ENCODE assay signal across 22 cellular contexts in genomic region chr12:13383379-13383778, GRCh38.
A peak's percentile ranks its signal among the peaks of the same experiment; 100 is the strongest.
DNase-seq lines count a peak whose midpoint lies in the region; ATAC-seq, FAIRE-seq and TF ChIP-seq lines count a peak whose summit lies in the region.
"Had no signal": no experiment of that assay in that cellular context is flagged by ENCODE, and none has a peak within 500 bp of the region (broad histone marks: within the 10 kb centered on the region; RNA-seq: fewer than 3 reads in every experiment).

No MANE protein-coding gene starts in this region.

- H3K9me3 ChIP-seq in HEK293 (ENCODE audit: control insufficient read depth, insufficient read depth, low read depth, low read length) = no peaks in the 10 kb centered on the region
- no peaks in the 10 kb centered on the region for H3K9me3 ChIP-seq in RWPE2 (ENCODE audit: severe bottlenecking)
- no peaks in the 10 kb centered on the region for H3K9me3 ChIP-seq in keratinocyte (ENCODE audit: control insufficient read depth, low read depth, low read length)
- H3K9me3 ChIP-seq in stomach = no peaks in the 10 kb centered on the region
- H3K9me3 ChIP-seq: spleen had no signal

- DNase-seq in RWPE2 (ENCODE audit: low spot score) = no peak
- peak; percentile 9 for DNase-seq in keratinocyte (ENCODE audit: low read depth, low spot score)
- peak; percentile 51 for DNase-seq in stomach
- DNase-seq in activated CD4-positive, alpha-beta T cell treated with anti-CD3 and anti-CD28 coated beads for 4 hours = no peak
- no peak for DNase-seq in urothelium cell line (ENCODE audit: low spot score)
- no peak for DNase-seq in activated T-cell treated with anti-CD3 and anti-CD28 coated beads, Interleukin-2, amount 50 U/mL, for 4 hours
- DNase-seq: activated CD4-positive, alpha-beta memory T cell treated with anti-CD3 and anti-CD28 coated beads, Interleukin-2, amount 10 ng/mL, durations not matched to agents 7 days and 5 days; activated naive CD4-positive, alpha-beta T cell treated with anti-CD3 and anti-CD28 coated beads for 36 hours; activated T-cell treated with anti-CD3 and anti-CD28 coated beads, Interleukin-2, amount 50 U/mL, for 1 hour; anterior cingulate cortex; effector memory CD8-positive, alpha-beta T cell; GOT3; kidney; NCI-H1417 treated with DMSO at 0.1 percent for 48 hours; NCI-H2171 treated with DMSO at 0.1 percent for 48 hours; NCI-H774; spleen; T-helper 2 cell had no signal

- no peak for TF ChIP-seq EP300 in stomach (IDR thresholded peaks at IDR 0.05)

- H3K27me3 ChIP-seq in RWPE2 (ENCODE audit: insufficient read depth, poor library complexity, severe bottlenecking) (no peaks in the 10 kb centered on the region), keratinocyte (ENCODE audit: control insufficient read depth, extremely low read depth, insufficient read depth, low read length) (no peaks in the 10 kb centered on the region), stomach (no peaks in the 10 kb centered on the region)

- intact Hi-C loops in stomach (cut with DNase I; ENCODE audit: low total_unique reads) = no loop called here

- dilution Hi-C loops in keratinocyte (cut with MboI; ENCODE audit: extremely low pct_ligation_motif_present, low sequenced_read_pairs) = no loop called here

- H3K79me2 ChIP-seq in keratinocyte (ENCODE audit: control insufficient read depth, insufficient read depth, low read length) = no peaks in the 10 kb centered on the region

- H3K9me3 Mint-ChIP-seq in activated T-cell treated with anti-CD3 and anti-CD28 coated beads, Interleukin-2, amount 50 U/mL, for 4 hours = no peaks in the 10 kb centered on the region
- H3K9me3 Mint-ChIP-seq: activated CD4-positive, alpha-beta memory T cell treated with anti-CD3 and anti-CD28 coated beads, Interleukin-2, amount 10 ng/mL, durations not matched to agents 7 days and 5 days; activated naive CD4-positive, alpha-beta T cell treated with anti-CD3 and anti-CD28 coated beads for 36 hours; central memory CD8-positive, alpha-beta T cell; effector memory CD8-positive, alpha-beta T cell had no signal

- TF ChIP-seq CTCF in HEK293 (tag by site-specific recombination; IDR thresholded peaks at IDR 0.05) (no peak), RWPE2 (IDR thresholded peaks at IDR 0.05; ENCODE audit: poor library complexity, severe bottlenecking) (no peak), keratinocyte (optimal IDR thresholded peaks at IDR 0.05 in 1 of 3, IDR thresholded peaks at IDR 0.05 in 1 of 3, conservative IDR thresholded peaks at IDR 0.05 in 1 of 3; ENCODE audit: extremely low read depth in 1 of 3, insufficient read depth in 2 of 3, low read length in 3 of 3) (no peak), stomach (IDR thresholded peaks at IDR 0.05) (no peak)

- H3K27me3 Mint-ChIP-seq in activated T-cell treated with anti-CD3 and anti-CD28 coated beads, Interleukin-2, amount 50 U/mL, for 4 hours (ENCODE audit: low read depth) = peaks cover 3% of the 10 kb centered on the region

- no peaks in the 10 kb centered on the region for H3K36me3 ChIP-seq in HEK293 (ENCODE audit: control insufficient read depth in 2 of 2, insufficient read depth in 1 of 2, low read length in 2 of 2)
- no peaks in the 10 kb centered on the region for H3K36me3 ChIP-seq in RWPE2 (ENCODE audit: low read depth)
- no peaks in the 10 kb centered on the region for H3K36me3 ChIP-seq in keratinocyte (ENCODE audit: control insufficient read depth in 2 of 2, extremely low read depth in 1 of 2, insufficient read depth in 2 of 2, low read length in 2 of 2)
- H3K36me3 ChIP-seq in stomach = no peaks in the 10 kb centered on the region
- H3K36me3 ChIP-seq: spleen had no signal

- no peaks in the 10 kb centered on the region for H4K20me1 ChIP-seq in keratinocyte (ENCODE audit: control insufficient read depth, extremely low read depth, insufficient read depth, low read length)

- WGBS in stomach, 5 donors = 46 to 65% (median 48%) methylated on average over 3 of the region's 3 CpGs

- no peak for TF ChIP-seq POLR2A in stomach (IDR thresholded peaks at IDR 0.05)

- no peaks in the 10 kb centered on the region for H3K9me1 ChIP-seq in keratinocyte (ENCODE audit: control insufficient read depth, extremely low read depth, insufficient read depth, low read length)

- no peaks in the 10 kb centered on the region for H3K4me1 Mint-ChIP-seq in activated T-cell treated with anti-CD3 and anti-CD28 coated beads, Interleukin-2, amount 50 U/mL, for 4 hours (ENCODE audit: low read depth)
- H3K4me1 Mint-ChIP-seq: activated CD4-positive, alpha-beta memory T cell treated with anti-CD3 and anti-CD28 coated beads, Interleukin-2, amount 10 ng/mL, durations not matched to agents 7 days and 5 days; central memory CD8-positive, alpha-beta T cell; neural crest cell had no signal

- no peaks in the 10 kb centered on the region for H3K4me1 ChIP-seq in HEK293 (ENCODE audit: control insufficient read depth, insufficient read depth, low read length)
- H3K4me1 ChIP-seq in RWPE2 (ENCODE audit: insufficient read depth, poor library complexity, severe bottlenecking) = no peaks in the 10 kb centered on the region
- H3K4me1 ChIP-seq in keratinocyte (ENCODE audit: control insufficient read depth, extremely low read depth, insufficient read depth, low read length) = peaks cover 9% of the 10 kb centered on the region
- H3K4me1 ChIP-seq in stomach = no peaks in the 10 kb centered on the region
- H3K4me1 ChIP-seq: spleen had no signal

- FAIRE-seq in keratinocyte (lab: Jason Lieb, UNC) (peak; percentile 87), urothelium cell line (lab: Jason Lieb, UNC) (no peak)
- FAIRE-seq: GM18507 had no signal

- H3K4me3 Mint-ChIP-seq in activated T-cell treated with anti-CD3 and anti-CD28 coated beads, Interleukin-2, amount 50 U/mL, for 4 hours = no peak overlapping the region
- H3K4me3 Mint-ChIP-seq: activated CD4-positive, alpha-beta memory T cell treated with anti-CD3 and anti-CD28 coated beads, Interleukin-2, amount 10 ng/mL, durations not matched to agents 7 days and 5 days; activated naive CD4-positive, alpha-beta T cell treated with anti-CD3 and anti-CD28 coated beads for 36 hours; central memory CD8-positive, alpha-beta T cell; effector memory CD8-positive, alpha-beta T cell; neural crest cell had no signal

- H2AFZ ChIP-seq in keratinocyte (ENCODE audit: control insufficient read depth, low read length) = no peak overlapping the region

- peak; percentile 59; the same call in 1 of the 3 replicates for ATAC-seq in RWPE2 (ENCODE audit: low read depth)
- no peak for ATAC-seq in activated T-cell treated with anti-CD3 and anti-CD28 coated beads, Interleukin-2, amount 50 U/mL, for 4 hours
- ATAC-seq: effector memory CD8-positive, alpha-beta T cell had no signal

- no peaks in the 10 kb centered on the region for H3K36me3 Mint-ChIP-seq in activated T-cell treated with anti-CD3 and anti-CD28 coated beads, Interleukin-2, amount 50 U/mL, for 4 hours (ENCODE audit: insufficient read depth)

- H3K4me3 ChIP-seq in HEK293 (ENCODE audit: low read depth, low read length) (no peak overlapping the region), RWPE2 (ENCODE audit: severe bottlenecking) (no peak overlapping the region), keratinocyte (ENCODE audit: control insufficient read depth in 2 of 3, extremely low read depth in 1 of 3, insufficient read depth in 2 of 3, low read depth in 1 of 3, low read length in 3 of 3) (no peak overlapping the region), stomach (no peak overlapping the region)
- H3K4me3 ChIP-seq: spleen had no signal

- H3K27ac ChIP-seq in HEK293 (ENCODE audit: extremely low read depth, low read depth, low read length) (no peak overlapping the region), RWPE2 (ENCODE audit: poor library complexity, severe bottlenecking) (no peak overlapping the region), keratinocyte (ENCODE audit: control insufficient read depth, insufficient read depth, low read length) (no peak overlapping the region), stomach (peak overlapping the region in 4 of 5 donors; percentile 16 to 59 (median 54))
- H3K27ac ChIP-seq: spleen had no signal

- CTCF ChIA-PET in HEK293 (lab: Yijun Ruan, JAX) = interaction anchor here (1.5 kb wide), 1 partner anchor 21 kb away, joined by 12 read pairs; no protein-coding TSS in a partner anchor

- no peak overlapping the region for H3K4me2 ChIP-seq in keratinocyte (ENCODE audit: control insufficient read depth, extremely low read depth, insufficient read depth, low read depth, low read length)

- POLR2A ChIA-PET in HEK293 (lab: Yijun Ruan, JAX) = no interaction called here

- H3K9ac ChIP-seq in keratinocyte (ENCODE audit: control insufficient read depth, extremely low read depth, insufficient read depth, low read length) = no peak overlapping the region

TF ChIP-seq in HEK293, 187 proteins besides CTCF, POLR2A, EP300 and RAD21 (continues in another document):
- no peak for TF ChIP-seq PRDM6 (tag by site-specific recombination; IDR thresholded peaks at IDR 0.05)
- no peak for TF ChIP-seq ZBTB8A (tag by site-specific recombination; IDR thresholded peaks at IDR 0.05)
- TF ChIP-seq ZNF2 (tag by site-specific recombination; IDR thresholded peaks at IDR 0.05) = no peak
- TF ChIP-seq ZEB2 (tag by site-specific recombination; IDR thresholded peaks at IDR 0.05) = no peak
- peak; percentile 57 for TF ChIP-seq SETDB1 (IDR thresholded peaks at IDR 0.05; ENCODE audit: insufficient read length, low read length)
- TF ChIP-seq KLF17 (tag by site-specific recombination; IDR thresholded peaks at IDR 0.05) = peak; percentile 44; the same call in 1 of the 2 replicates
- TF ChIP-seq ZNF37A (tag by site-specific recombination; IDR thresholded peaks at IDR 0.05) = no peak

Comparison
In these comparisons a context has a peak if more than half of its experiments do, and no peak if none do; other contexts are left out.
1. H3K27ac ChIP-seq: peak in stomach (4 of 5); none in HEK293 (single experiment), RWPE2 (single experiment) and keratinocyte (single experiment).
2. DNase-seq: peak in keratinocyte (single experiment) and stomach (single experiment); none in RWPE2 (single experiment), activated CD4-positive, alpha-beta T cell treated with anti-CD3 and anti-CD28 coated beads for 4 hours (0 of 2), urothelium cell line (single experiment) and activated T-cell treated with anti-CD3 and anti-CD28 coated beads, Interleukin-2, amount 50 U/mL, for 4 hours (single experiment).